8 cellular contexts compared by ENCODE assay signal in genomic region chr15:48975713-48976419, GRCh38. TPM values are rescaled to one million over a fixed set of nuclear protein-coding genes. Genes with fewer than 3 reads are reported as not detected.
DNase-seq lines count a peak whose midpoint lies in the region; ATAC-seq and TF ChIP-seq lines count a peak whose summit lies in the region.

No MANE protein-coding gene starts in this region.

- no peak overlapping the region for H3K27ac ChIP-seq in CD4-positive, alpha-beta T cell (ENCODE audit: low read depth, low read length)

- H3K4me1 ChIP-seq in mucosa of descending colon (ENCODE audit: low read depth) = peaks cover 4% of the 10 kb centered on the region

- H3K36me3 Mint-ChIP-seq in CD4-positive, alpha-beta T cell (ENCODE audit: low read depth) = no peaks in the 10 kb centered on the region

- H3K4me3 ChIP-seq in epithelial cell of esophagus (ENCODE audit: low read length) (peak overlapping the region; percentile 48), mucosa of descending colon (no peak overlapping the region)

- peak; percentile 99 for ATAC-seq in CD4-positive, alpha-beta T cell (ENCODE audit: poor library complexity)
- ATAC-seq in GM19455 (IDR thresholded peaks at IDR 0.05; ENCODE audit: unreplicated experiment) = peak; percentile 94
- peak; percentile 99 for ATAC-seq in mucosa of descending colon

- no peak overlapping the region for H3K27ac Mint-ChIP-seq in CD4-positive, alpha-beta T cell

- peaks cover 37% of the 10 kb centered on the region for H3K27me3 Mint-ChIP-seq in CD4-positive, alpha-beta T cell

- H3K36me3 ChIP-seq in mucosa of descending colon (ENCODE audit: low read depth) = no peaks in the 10 kb centered on the region

- CTCF ChIA-PET in CD4-positive, alpha-beta T cell (lab: Charles Lee) = interaction anchor here (0.6 to 2.5 kb wide), 17 partner anchors 8 to 154 kb away, joined by 3 to 20 read pairs (median 5); partner anchors contain the start of genes EID1, SECISBP2L and SHC4

- TF ChIP-seq CTCF in CD4-positive, alpha-beta T cell (IDR thresholded peaks at IDR 0.05) = peak; percentile 88
- peak; percentile 47 for TF ChIP-seq CTCF in epithelial cell of esophagus (IDR thresholded peaks at IDR 0.05; ENCODE audit: insufficient read depth, low read depth, low read length, missing control alignments)
- TF ChIP-seq CTCF in mucosa of descending colon (IDR thresholded peaks at IDR 0.05) = peak; percentile 96

- no peaks in the 10 kb centered on the region for H3K9me3 ChIP-seq in CD4-positive, alpha-beta T cell (ENCODE audit: control insufficient read depth, low read length)
- H3K9me3 ChIP-seq in mucosa of descending colon = no peaks in the 10 kb centered on the region

- POLR2A ChIA-PET in CD4-positive, alpha-beta T cell (lab: Charles Lee) = interaction anchor here (0.8 to 1.8 kb wide), 9 partner anchors 9 to 170 kb away, joined by 3 to 14 read pairs (median 4); partner anchors contain the start of genes CEP152, EID1, SECISBP2L and SHC4

- peak overlapping the region; percentile 62 for H3K4me3 Mint-ChIP-seq in CD4-positive, alpha-beta T cell

- no peaks in the 10 kb centered on the region for H3K9me3 Mint-ChIP-seq in CD4-positive, alpha-beta T cell

- DNase-seq in CD4-positive, alpha-beta T cell = peak; percentile 46 to 75 (median 62)
- peak; percentile 66 for DNase-seq in HK-2 (ENCODE audit: unreplicated experiment)
- DNase-seq in NOMO-1 treated with dmso at 0.1 percent for 144 hours (lab: John Stamatoyannopoulos, UW; ENCODE audit: unreplicated experiment) = peak; percentile 52
- DNase-seq in activated CD8-positive, alpha-beta memory T cell treated with anti-CD3 and anti-CD28 coated beads, Interleukin-2, amount 50 U/mL, for 48 hours = peak; percentile 89
- peak; percentile 71 for DNase-seq in epithelial cell of esophagus (ENCODE audit: low read depth)
- peak; percentile 74 to 82 (median 75) for DNase-seq in mucosa of descending colon
- DNase-seq in stimulated activated CD8-positive, alpha-beta memory T cell treated with anti-CD3 and anti-CD28 coated beads, Interleukin-2, amount 100 ng/mL, for 48 hours (ENCODE audit: low read depth in 2 of 2) = peak; percentile 68 to 73

- peaks cover 8% of the 10 kb centered on the region for H3K27me3 ChIP-seq in CD4-positive, alpha-beta T cell (ENCODE audit: control insufficient read depth, insufficient read depth, low read length)

- peaks cover 4% of the 10 kb centered on the region for H3K4me1 Mint-ChIP-seq in CD4-positive, alpha-beta T cell (ENCODE audit: low read depth)

- intact Hi-C loops in CD4-positive, alpha-beta T cell (cut with DNase I, micrococcal nuclease) = loop anchor here in 1 of 2 experiments (1.0 kb wide), 1 partner anchor 115 kb away; no protein-coding TSS in a partner anchor
- intact Hi-C loops in mucosa of descending colon (cut with DNase I, micrococcal nuclease) = no loop called here

RNA-seq across cellular contexts. Expression of gene SHC4, which starts 12.1 kb away (rescaled TPM):
- not detected for total RNA-seq in CD4-positive, alpha-beta T cell
- total RNA-seq in mucosa of descending colon = 1 to 10 TPM in 1 of 3 donors, under 1 TPM in 2; 0.31 to 3.6 (median 0.43) TPM
